ENCODE assay signal across 18 cellular contexts in genomic region chr9:84374516-84374915, GRCh38. TPM values are rescaled to one million over a fixed set of nuclear protein-coding genes. Genes with fewer than 3 reads are reported as not detected.
A peak's percentile ranks its signal among the peaks of the same experiment; 100 is the strongest.
DNase-seq lines count a peak whose midpoint lies in the region; ATAC-seq, FAIRE-seq and TF ChIP-seq lines count a peak whose summit lies in the region.
"Had no signal": no experiment of that assay in that cellular context is flagged by ENCODE, and none has a peak within 500 bp of the region (broad histone marks: within the 10 kb centered on the region; RNA-seq: fewer than 3 reads in every experiment).

No MANE protein-coding gene starts in this region.

- CTCF ChIA-PET in Calu3 (lab: Charles Lee) = no interaction called here

- H3K4me3 Mint-ChIP-seq in Calu3 (ENCODE audit: low read depth, unreplicated experiment) = no peak overlapping the region
- H3K4me3 Mint-ChIP-seq in immature natural killer cell = peak overlapping the region; percentile 7 to 71 (median 54)
- H3K4me3 Mint-ChIP-seq: HFFc6 had no signal

- intact Hi-C loops in Calu3 (cut with micrococcal nuclease; ENCODE audit: unreplicated experiment) (no loop called here), body of pancreas (cut with DNase I) (no loop called here), kidney (cut with DNase I) (no loop called here)

- no peak for FAIRE-seq in kidney (lab: Jason Lieb, UNC)

- H3K4me1 Mint-ChIP-seq in Calu3 (ENCODE audit: low read depth, unreplicated experiment) = peaks cover 14% of the 10 kb centered on the region
- H3K4me1 Mint-ChIP-seq in immature natural killer cell = peaks cover 45 to 61% of the 10 kb centered on the region in 2 donors

- no peak for ATAC-seq in body of pancreas
- no peak for ATAC-seq in GM18907 (IDR thresholded peaks at IDR 0.05; ENCODE audit: unreplicated experiment)

- H3K9me3 Mint-ChIP-seq in Calu3 (ENCODE audit: low read depth, unreplicated experiment) (no peaks in the 10 kb centered on the region), immature natural killer cell (no peaks in the 10 kb centered on the region)

- H3K27ac Mint-ChIP-seq in Calu3 (ENCODE audit: unreplicated experiment) (peak overlapping the region; percentile 68), immature natural killer cell (peak overlapping the region; percentile 35 to 84 (median 78))
- H3K27ac Mint-ChIP-seq: HFFc6 had no signal

- WGBS in body of pancreas, 2 donors = 26 to 30% methylated on average over 2 of the region's 2 CpGs

- no TSS peak for BruUV-seq in Calu3 (replicated peaks; lab: Mats Ljungman, UMichigan)

- H3K4me3 ChIP-seq in body of pancreas (no peak overlapping the region), kidney (ENCODE audit: low read length in 2 of 2) (no peak overlapping the region)
- H3K4me3 ChIP-seq: MG63 had no signal

- H3K9ac ChIP-seq in kidney (ENCODE audit: low read length in 2 of 2) = no peak overlapping the region
- H3K9ac ChIP-seq: KMS-11 had no signal

- in situ Hi-C loops in KBM-7 (cut with MboI; ENCODE audit: low pct_unique_long_range_greater_than_20kb, low sequenced_read_pairs) = no loop called here

- TF ChIP-seq CTCF in Calu3 (IDR thresholded peaks at IDR 0.05; ENCODE audit: unreplicated experiment) = no peak
- TF ChIP-seq CTCF in body of pancreas (IDR thresholded peaks at IDR 0.05) = no peak
- no peak for TF ChIP-seq CTCF in kidney (IDR thresholded peaks at IDR 0.05; ENCODE audit: borderline replicate concordance, extremely low read depth, insufficient read depth)

- no peaks in the 10 kb centered on the region for H3K4me1 ChIP-seq in body of pancreas
- no peaks in the 10 kb centered on the region for H3K4me1 ChIP-seq in kidney (ENCODE audit: control insufficient read depth in 1 of 2, insufficient read depth in 1 of 2, low read depth in 1 of 2, low read length in 2 of 2)
- H3K4me1 ChIP-seq: BE2C had no signal

- no peaks in the 10 kb centered on the region for H3K36me3 ChIP-seq in body of pancreas (replicated peaks in 1 of 2; ENCODE audit: insufficient read depth in 1 of 2, low read depth in 2 of 2)
- no peaks in the 10 kb centered on the region for H3K36me3 ChIP-seq in kidney (ENCODE audit: control insufficient read depth in 1 of 2, insufficient read depth in 2 of 2, low read length in 2 of 2)
- H3K36me3 ChIP-seq: BE2C, MG63 had no signal

- H3K27me3 Mint-ChIP-seq in Calu3 (ENCODE audit: unreplicated experiment) (no peaks in the 10 kb centered on the region), immature natural killer cell (ENCODE audit: low read depth in 3 of 3) (peaks cover 0 to 3% (median 1%) of the 10 kb centered on the region in 3 donors)

- H3K36me3 Mint-ChIP-seq in Calu3 (ENCODE audit: insufficient read depth, unreplicated experiment) = no peaks in the 10 kb centered on the region
- H3K36me3 Mint-ChIP-seq in immature natural killer cell = peaks cover 0 to 11% (median 0%) of the 10 kb centered on the region in 3 donors

- H3K27ac ChIP-seq in body of pancreas = peak overlapping the region in 3 of 4 donors; percentile 3 to 57 (median 24)
- no peak overlapping the region for H3K27ac ChIP-seq in kidney (ENCODE audit: low read depth in 2 of 2, low read length in 2 of 2)
- H3K27ac ChIP-seq: KMS-11 had no signal

- H3K9me3 ChIP-seq in body of pancreas (no peaks in the 10 kb centered on the region), kidney (ENCODE audit: control insufficient read depth in 1 of 2, low read length in 2 of 2) (no peaks in the 10 kb centered on the region)
- H3K9me3 ChIP-seq: BE2C, MG63 had no signal

- DNase-seq in Calu3 = no peak
- peak; percentile 85 for DNase-seq in NCI-H82 (lab: John Stamatoyannopoulos, UW)
- no peak for DNase-seq in body of pancreas
- no peak for DNase-seq in immature natural killer cell
- DNase-seq in NCI-H2081 treated with DMSO at 0.1 percent for 48 hours (lab: John Stamatoyannopoulos, UW) = no peak
- DNase-seq in kidney = no peak
- DNase-seq in KBM-7 = no peak
- DNase-seq: ACHN, BE2C, DMS153, HFFc6, MG63, NCI-H1105, NCI-H1694 treated with DMSO at 0.1 percent for 48 hours, NCI-H2171, NCI-H510A had no signal

- TF ChIP-seq POLR2A in body of pancreas (IDR thresholded peaks at IDR 0.05) = no peak

- H3K27me3 ChIP-seq in body of pancreas = no peaks in the 10 kb centered on the region
- H3K27me3 ChIP-seq: BE2C, MG63 had no signal

RNA-seq across cellular contexts. Expression of gene SLC28A3, which starts 34.0 kb away (rescaled TPM):
- 10.7 and 18.3 TPM in 2 replicates for total RNA-seq in Calu3 (2022)
- 1 to 10 TPM; 4.3 to 8.0 TPM for total RNA-seq in body of pancreas
- polyA plus RNA-seq in immature natural killer cell = under 1 TPM in 1 of 3 donors, not detected in 2; 0.28 TPM
- 1.0 TPM for total RNA-seq in kidney
- polyA plus RNA-seq in kidney (ENCODE audit: insufficient read depth, low read depth, low replicate concordance) = not detected

Comparison
In these comparisons a context has a peak if more than half of its experiments do, and no peak if none do; other contexts are left out.
1. H3K27ac ChIP-seq: peak in body of pancreas (3 of 4); none in kidney (0 of 2).